Comparison of ENCODE assay signal across 8 cellular contexts in the genomic region with DNA sequence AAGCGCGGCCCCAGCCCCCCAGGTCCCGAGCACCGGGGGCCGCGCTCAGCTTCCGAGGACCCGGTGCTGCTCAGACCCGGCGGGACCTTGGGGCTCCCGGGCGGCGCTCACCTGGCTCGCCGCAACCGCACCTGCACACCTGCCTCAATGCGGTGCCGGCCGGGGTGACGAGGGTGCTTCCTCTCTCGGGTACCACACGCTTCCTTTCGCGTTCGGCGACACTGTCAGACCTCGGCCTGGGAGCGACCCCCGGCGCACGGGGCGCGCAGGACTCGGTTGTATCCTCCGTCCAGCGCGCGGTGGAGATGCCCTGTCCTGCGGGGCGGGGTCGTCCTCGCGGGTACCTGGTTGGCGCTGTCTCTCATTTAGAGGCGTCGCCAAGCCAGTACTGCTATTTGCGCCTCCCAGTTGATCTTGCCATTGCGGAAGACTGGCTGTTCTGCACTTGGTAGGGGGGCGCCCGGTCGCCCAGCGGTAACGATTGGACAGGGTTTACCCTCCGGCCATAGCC. TPM values are rescaled to one million over a fixed set of nuclear protein-coding genes. Genes with fewer than 3 reads are reported as not detected.
A peak's percentile ranks its signal among the peaks of the same experiment; 100 is the strongest.
DNase-seq lines count a peak whose midpoint lies in the region; ATAC-seq, FAIRE-seq and TF ChIP-seq lines count a peak whose summit lies in the region.

No MANE protein-coding gene starts in this region.

- no peak overlapping the region for H3K4ac ChIP-seq in H1 (replicated peaks; ENCODE audit: insufficient read length, low read depth, low read length)

- DNase-seq in CD4-positive, alpha-beta memory T cell, result peak; percentile 65 to 78 (median 73)
- DNase-seq in NB4 (ENCODE audit: low read depth) (peak; percentile 33), H1 (ENCODE audit: low read depth in 1 of 2, low spot score in 2 of 2) (peak in 1 of 2 experiments; percentile 73), mucosa of descending colon (peak; percentile 72 to 83 (median 76)), upper lobe of left lung (peak; percentile 64 to 90)
- peak; percentile 58 for DNase-seq in activated CD4-positive, alpha-beta memory T cell treated with anti-CD3 and anti-CD28 coated beads for 36 hours

- H2BK5ac ChIP-seq in H1 (ENCODE audit: low read depth, low read length), result no peak overlapping the region

- TF ChIP-seq POLR2A in NB4 (IDR thresholded peaks at IDR 0.05; ENCODE audit: extremely low read depth, insufficient read length) (no peak), H1 (IDR thresholded peaks at IDR 0.05; ENCODE audit: control extremely low read depth in 1 of 2, low read depth in 2 of 2, low read length in 2 of 2) (no peak), upper lobe of left lung (IDR thresholded peaks at IDR 0.05) (no peak)

- WGBS in H1 (ENCODE audit: extremely low coverage in 1 of 2, insufficient coverage in 1 of 2, insufficient read length in 1 of 2, insufficient replicate concordance in 2 of 2, low coverage in 1 of 2, low lambda C conversion rate in 2 of 2, missing lambda C conversion rate in 1 of 2), 2 experiments, result 6% methylated on average over 26 of the region's 54 CpGs; no CpG with 5 or more reads in 1 of the 2 experiments
- WGBS in upper lobe of left lung, 2 donors, result 0 to 2% methylated on average over 6 to 21 of the region's 54 CpGs

- H3K18ac ChIP-seq in H1 (ENCODE audit: extremely low read depth, low read length), result no peak overlapping the region

- no peaks in the 10 kb centered on the region for H3K27me3 ChIP-seq in CD4-positive, alpha-beta memory T cell (ENCODE audit: insufficient read depth, low read length)
- H3K27me3 ChIP-seq in H1 (replicated peaks in 1 of 4; ENCODE audit: control insufficient read depth in 3 of 4, extremely low read depth in 1 of 4, insufficient read depth in 3 of 4, low read length in 3 of 4), result peaks cover 0 to 4% (median 0%) of the 10 kb centered on the region in 4 experiments; a peak in 1 of 7 replicates
- no peaks in the 10 kb centered on the region for H3K27me3 ChIP-seq in upper lobe of left lung

- H3K9ac ChIP-seq in H1 (replicated peaks in 1 of 4; ENCODE audit: extremely low read depth in 1 of 4, low read depth in 3 of 4, low read length in 3 of 4), result peak overlapping the region in 2 of 4 experiments; percentile 8 to 34; a peak in 3 of 7 replicates

- FAIRE-seq in H1 (lab: Jason Lieb, UNC), result no peak

- no peak overlapping the region for H4K91ac ChIP-seq in H1 (replicated peaks; ENCODE audit: insufficient read length, low read length)

- peaks cover 7 to 40% of the 10 kb centered on the region in 2 experiments; a peak in 3 of 4 replicates for H3K79me2 ChIP-seq in H1 (ENCODE audit: control insufficient read depth in 1 of 2, insufficient read depth in 2 of 2, low read length in 2 of 2)

- no peak overlapping the region for H2AFZ ChIP-seq in H1 (ENCODE audit: low read length)

- H3K4me2 ChIP-seq in H1 (ENCODE audit: insufficient read depth in 1 of 2, low read depth in 2 of 2, low read length in 2 of 2), result peak overlapping the region; percentile 82 to 94

- H3K4me3 Mint-ChIP-seq in CD4-positive, alpha-beta memory T cell, result peak overlapping the region; percentile 83 to 93 (median 85)
- peak overlapping the region; percentile 84 for H3K4me3 Mint-ChIP-seq in activated CD4-positive, alpha-beta memory T cell treated with anti-CD3 and anti-CD28 coated beads for 36 hours

- no peak overlapping the region for H2BK20ac ChIP-seq in H1 (ENCODE audit: low read length)

- TF ChIP-seq RAD21 in H1 (IDR thresholded peaks at IDR 0.05 in 1 of 2, conservative IDR thresholded peaks at IDR 0.05 in 1 of 2; ENCODE audit: low read depth in 2 of 2, low read length in 2 of 2), result no peak

- no peaks in the 10 kb centered on the region for H3K27me3 Mint-ChIP-seq in CD4-positive, alpha-beta memory T cell
- H3K27me3 Mint-ChIP-seq in activated CD4-positive, alpha-beta memory T cell treated with anti-CD3 and anti-CD28 coated beads for 36 hours, result no peaks in the 10 kb centered on the region

- peaks cover 17% of the 10 kb centered on the region for H3K79me1 ChIP-seq in H1 (ENCODE audit: low read depth, low read length)

- H3K4me1 ChIP-seq in CD4-positive, alpha-beta memory T cell (ENCODE audit: insufficient read depth, low read length), result peaks cover 22% of the 10 kb centered on the region
- H3K4me1 ChIP-seq in H1 (replicated peaks in 1 of 4; ENCODE audit: control insufficient read depth in 3 of 4, insufficient read depth in 4 of 4, low read length in 3 of 4), result peaks cover 0 to 16% (median 9%) of the 10 kb centered on the region in 4 experiments; a peak in 6 of 7 replicates
- H3K4me1 ChIP-seq in mucosa of descending colon (ENCODE audit: low read depth), result peaks cover 14% of the 10 kb centered on the region
- peaks cover 23 to 47% (median 37%) of the 10 kb centered on the region in 4 donors for H3K4me1 ChIP-seq in upper lobe of left lung

- H3K9me3 Mint-ChIP-seq in CD4-positive, alpha-beta memory T cell, result peaks cover 0 to 3% (median 0%) of the 10 kb centered on the region in 8 donors
- H3K9me3 Mint-ChIP-seq in activated CD4-positive, alpha-beta memory T cell treated with anti-CD3 and anti-CD28 coated beads for 36 hours, result no peaks in the 10 kb centered on the region

- H2BK12ac ChIP-seq in H1 (ENCODE audit: low read depth, low read length), result no peak overlapping the region

- ATAC-seq in GM21619 (IDR thresholded peaks at IDR 0.05; ENCODE audit: unreplicated experiment) (peak; percentile 19), mucosa of descending colon (peak; percentile 53), upper lobe of left lung (ENCODE audit: low FRiP score in 2 of 2) (peak in 1 of 2 donors; percentile 18), HG03378 (IDR thresholded peaks at IDR 0.05; ENCODE audit: unreplicated experiment) (no peak)

- H3K56ac ChIP-seq in H1 (replicated peaks; ENCODE audit: insufficient read length, low read depth, low read length), result no peak overlapping the region

- no peaks in the 10 kb centered on the region for H3K9me3 ChIP-seq in CD4-positive, alpha-beta memory T cell (ENCODE audit: control insufficient read depth in 1 of 2, low read length in 2 of 2)
- no peaks in the 10 kb centered on the region for H3K9me3 ChIP-seq in H1 (ENCODE audit: insufficient read depth in 2 of 2, low read depth in 1 of 2, low read length in 1 of 2)
- no peaks in the 10 kb centered on the region for H3K9me3 ChIP-seq in mucosa of descending colon
- no peaks in the 10 kb centered on the region for H3K9me3 ChIP-seq in upper lobe of left lung

- H3K36me3 Mint-ChIP-seq in CD4-positive, alpha-beta memory T cell, result peaks cover 0 to 7% of the 10 kb centered on the region in 2 donors
- no peaks in the 10 kb centered on the region for H3K36me3 Mint-ChIP-seq in activated CD4-positive, alpha-beta memory T cell treated with anti-CD3 and anti-CD28 coated beads for 36 hours

- TF ChIP-seq EP300 in H1 (IDR thresholded peaks at IDR 0.05; ENCODE audit: borderline replicate concordance in 1 of 2, low read depth in 2 of 2, low read length in 2 of 2) (no peak), upper lobe of left lung (IDR thresholded peaks at IDR 0.05) (no peak)

- H3K23ac ChIP-seq in H1 (ENCODE audit: insufficient read length), result no peak overlapping the region

- H3K4me1 Mint-ChIP-seq in CD4-positive, alpha-beta memory T cell, result peaks cover 8 to 31% (median 23%) of the 10 kb centered on the region in 4 donors
- peaks cover 33% of the 10 kb centered on the region for H3K4me1 Mint-ChIP-seq in activated CD4-positive, alpha-beta memory T cell treated with anti-CD3 and anti-CD28 coated beads for 36 hours (ENCODE audit: low read depth)

- H4K20me1 ChIP-seq in H1 (replicated peaks in 1 of 2; ENCODE audit: control insufficient read depth in 1 of 2, insufficient read depth in 2 of 2, low read length in 2 of 2), result peaks cover 7 to 25% of the 10 kb centered on the region in 2 experiments

- CTCF ChIA-PET in CD4-positive, alpha-beta memory T cell (lab: Charles Lee; ENCODE audit: partially characterized antibody), result no interaction called here
- CTCF ChIA-PET in activated CD4-positive, alpha-beta memory T cell treated with anti-CD3 and anti-CD28 coated beads for 36 hours (lab: Charles Lee), result interaction anchor here (1.2 kb wide), 1 partner anchor 37 kb away, joined by 6 read pairs; no protein-coding TSS in a partner anchor
- CTCF ChIA-PET in H1 (lab: Charles Lee; ENCODE audit: partially characterized antibody), result interaction anchor here (0.8 to 1.6 kb wide), 4 partner anchors 8 to 135 kb away, joined by 3 to 5 read pairs (median 3); no protein-coding TSS in a partner anchor

- H3K4me3 ChIP-seq in CD4-positive, alpha-beta memory T cell (ENCODE audit: low read length in 2 of 2), result peak overlapping the region; percentile 49 to 52
- H3K4me3 ChIP-seq in NB4 (ENCODE audit: low read depth, low read length) (peak overlapping the region; percentile 36), H1 (ENCODE audit: extremely low read depth in 1 of 4, insufficient read depth in 2 of 4, low read depth in 3 of 4, low read length in 4 of 4) (peak overlapping the region; percentile 60 to 78 (median 74)), mucosa of descending colon (peak overlapping the region; percentile 68), upper lobe of left lung (peak overlapping the region; percentile 88 to 99 (median 90))

- no peak overlapping the region for H3K14ac ChIP-seq in H1 (ENCODE audit: insufficient read length)

- peak overlapping the region; percentile 78 to 93 (median 82) for H3K27ac Mint-ChIP-seq in CD4-positive, alpha-beta memory T cell
- peak overlapping the region; percentile 2 for H3K27ac Mint-ChIP-seq in activated CD4-positive, alpha-beta memory T cell treated with anti-CD3 and anti-CD28 coated beads for 36 hours

- no peak overlapping the region for H3K27ac ChIP-seq in CD4-positive, alpha-beta memory T cell (ENCODE audit: low read depth, low read length)
- H3K27ac ChIP-seq in H1 (ENCODE audit: low read depth, low read length) (no peak overlapping the region), upper lobe of left lung (peak overlapping the region; percentile 44 to 88 (median 58))

- H2BK120ac ChIP-seq in H1 (replicated peaks; ENCODE audit: low read depth, low read length), result no peak overlapping the region

- peaks cover 7% of the 10 kb centered on the region; the same call in 1 of the 2 replicates for H3K23me2 ChIP-seq in H1 (ENCODE audit: low read depth, low read length)

- TF ChIP-seq CTCF in NB4 (IDR thresholded peaks at IDR 0.05; ENCODE audit: low read depth, low read length) (no peak), H1 (IDR thresholded peaks at IDR 0.05; ENCODE audit: control extremely low read depth in 1 of 3, insufficient read depth in 1 of 3, low read depth in 1 of 3, low read length in 3 of 3) (no peak), mucosa of descending colon (IDR thresholded peaks at IDR 0.05) (no peak), upper lobe of left lung (IDR thresholded peaks at IDR 0.05) (no peak)

- H2AK5ac ChIP-seq in H1 (ENCODE audit: low read depth, low read length), result no peak overlapping the region

- no peaks in the 10 kb centered on the region for H3K36me3 ChIP-seq in CD4-positive, alpha-beta memory T cell (ENCODE audit: insufficient read depth, low read length)
- H3K36me3 ChIP-seq in H1 (ENCODE audit: control insufficient read depth in 2 of 4, insufficient read depth in 4 of 4, low read length in 3 of 4) (no peaks in the 10 kb centered on the region), mucosa of descending colon (ENCODE audit: low read depth) (no peaks in the 10 kb centered on the region), upper lobe of left lung (no peaks in the 10 kb centered on the region)

- peak overlapping the region; percentile 53 for H4K8ac ChIP-seq in H1 (ENCODE audit: extremely low read depth, insufficient read depth, low read length)

- H2BK15ac ChIP-seq in H1 (ENCODE audit: low read length), result no peak overlapping the region

- no peak overlapping the region for H4K5ac ChIP-seq in H1 (ENCODE audit: insufficient read length, low read depth, low read length)

- POLR2A ChIA-PET in CD4-positive, alpha-beta memory T cell (lab: Charles Lee; ENCODE audit: partially characterized antibody), result interaction anchor here (0.9 to 7.2 kb wide), 13 partner anchors 15 to 563 kb away, joined by 3 to 136 read pairs (median 7); a partner anchor contains a TSS
- POLR2A ChIA-PET in activated CD4-positive, alpha-beta memory T cell treated with anti-CD3 and anti-CD28 coated beads for 36 hours (lab: Charles Lee), result interaction anchor here (0.6 to 4.1 kb wide), 4 partner anchors 15 to 175 kb away, joined by 3 to 34 read pairs (median 4); a partner anchor contains a TSS
- POLR2A ChIA-PET in H1 (lab: Charles Lee; ENCODE audit: partially characterized antibody), result interaction anchor here (1.1 to 1.5 kb wide), 3 partner anchors 10 to 14 kb away, joined by 3 to 4 read pairs (median 3); no protein-coding TSS in a partner anchor

- intact Hi-C loops in CD4-positive, alpha-beta memory T cell (cut with micrococcal nuclease), result no loop called here
- intact Hi-C loops in activated CD4-positive, alpha-beta memory T cell treated with anti-CD3 and anti-CD28 coated beads for 36 hours (cut with micrococcal nuclease), result no loop called here
- intact Hi-C loops in mucosa of descending colon (cut with DNase I, micrococcal nuclease), result no loop called here

RNA-seq across cellular contexts. Expression of a gene that starts 0.7 kb away (rescaled TPM):
- 10 to 100 TPM; 70.9 to 76.6 TPM for total RNA-seq in CD4-positive, alpha-beta memory T cell
- polyA plus RNA-seq in CD4-positive, alpha-beta memory T cell, result 1 to 10 TPM; 1.9 to 7.7 TPM
- total RNA-seq in activated CD4-positive, alpha-beta memory T cell treated with anti-CD3 and anti-CD28 coated beads for 36 hours, result 10 to 100 TPM; 32.3 to 36.6 TPM
- total RNA-seq in H1 (2021; fragmentation: NEBNext Ultra II Directional; extraction: Animal tissue kit (Norgen Biotek cat#: 25700)), result 62.3 and 62.8 TPM in 2 replicates
- polyA plus RNA-seq in H1 (2011; rRNA removed), result 38.0 and 65.4 TPM in 2 replicates
- 57.3 TPM for polyA plus RNA-seq in H1 (2011; cell fraction: cytosol; rRNA removed)
- polyA plus RNA-seq in H1 (2011; cell fraction: nucleus; rRNA removed), result 306 TPM
- 54.5 to 72.8 TPM (median 68.7 TPM) in 4 replicates for polyA plus RNA-seq in H1 (2012, experiment 1 of 2)
- 42.3 TPM for polyA plus RNA-seq in H1 (2012, experiment 2 of 2)
- polyA plus RNA-seq in H1 (2013, experiment 1 of 2), result 35.8 TPM
- 33.2 TPM for polyA plus RNA-seq in H1 (2013, experiment 2 of 2)
- polyA minus RNA-seq in H1 (2011; rRNA and poly(A)+ RNA removed), result 28.2 and 33.0 TPM in 2 replicates
- 49.0 TPM for polyA minus RNA-seq in H1 (2011; cell fraction: cytosol; rRNA and poly(A)+ RNA removed)
- polyA minus RNA-seq in H1 (2011; cell fraction: nucleus; rRNA and poly(A)+ RNA removed), result 88.7 TPM
- 10 to 100 TPM; 71.7 to 84.3 (median 78.9) TPM for total RNA-seq in mucosa of descending colon
- total RNA-seq in upper lobe of left lung, result 100 to 1,000 TPM in 2 of 6 donors, 10 to 100 TPM in 4; 53.4 to 204 (median 86.5) TPM

RNA-seq across cellular contexts. Expression of a gene that starts 14.5 kb away (rescaled TPM):
- 10 to 100 TPM; 49.7 to 56.0 TPM for total RNA-seq in CD4-positive, alpha-beta memory T cell
- 10 to 100 TPM in 1 of 2 donors, 1 to 10 TPM in 1; 3.0 to 10.2 TPM for polyA plus RNA-seq in CD4-positive, alpha-beta memory T cell
- total RNA-seq in activated CD4-positive, alpha-beta memory T cell treated with anti-CD3 and anti-CD28 coated beads for 36 hours, result 10 to 100 TPM; 25.5 to 27.4 TPM
- total RNA-seq in H1 (2021; fragmentation: NEBNext Ultra II Directional; extraction: Animal tissue kit (Norgen Biotek cat#: 25700)), result 18.3 and 18.5 TPM in 2 replicates
- polyA plus RNA-seq in H1 (2011; rRNA removed), result 7.7 and 12.5 TPM in 2 replicates
- polyA plus RNA-seq in H1 (2011; cell fraction: cytosol; rRNA removed), result 11.1 TPM
- polyA plus RNA-seq in H1 (2011; cell fraction: nucleus; rRNA removed), result 32.8 TPM
- 11.4 to 15.6 TPM (median 13.1 TPM) in 4 replicates for polyA plus RNA-seq in H1 (2012, experiment 1 of 2)
- polyA plus RNA-seq in H1 (2012, experiment 2 of 2), result 7.8 TPM
- 9.6 TPM for polyA plus RNA-seq in H1 (2013, experiment 1 of 2)
- 8.4 TPM for polyA plus RNA-seq in H1 (2013, experiment 2 of 2)
- polyA minus RNA-seq in H1 (2011; rRNA and poly(A)+ RNA removed), result 10.3 and 11.4 TPM in 2 replicates
- polyA minus RNA-seq in H1 (2011; cell fraction: cytosol; rRNA and poly(A)+ RNA removed), result 15.4 TPM
- 35.1 TPM for polyA minus RNA-seq in H1 (2011; cell fraction: nucleus; rRNA and poly(A)+ RNA removed)
- total RNA-seq in mucosa of descending colon (10 to 100 TPM; 27.4 to 40.1 (median 34.2) TPM), upper lobe of left lung (100 to 1,000 TPM in 1 of 6 donors, 10 to 100 TPM in 5; 38.6 to 195 (median 52.7) TPM)

Comparison
In these comparisons a context has a peak if more than half of its experiments do, and no peak if none do; other contexts are left out.
1. H3K27ac ChIP-seq: peak in upper lobe of left lung (4 of 4); none in CD4-positive, alpha-beta memory T cell (single experiment) and H1 (single experiment).
2. H3K4me3 ChIP-seq: peak in every context shown above with its lines; median percentile 90 in upper lobe of left lung; 74 in H1; 68 in mucosa of descending colon; 50 in CD4-positive, alpha-beta memory T cell; 36 in NB4.